8 cellular contexts compared by ENCODE assay signal in genomic region chr5:14727428-14727865, GRCh38.
DNase-seq lines count a peak whose midpoint lies in the region; ATAC-seq, FAIRE-seq and TF ChIP-seq lines count a peak whose summit lies in the region.

No MANE protein-coding gene starts in this region.

- H3K36me3 ChIP-seq in right atrium auricular region: peaks cover 8% of the 10 kb centered on the region

- H3K9me3 ChIP-seq in right atrium auricular region: no peaks in the 10 kb centered on the region

- peak; percentile 76 for FAIRE-seq in H54 (lab: Jason Lieb, UNC)

- TF ChIP-seq CTCF in right atrium auricular region (IDR thresholded peaks at IDR 0.05) (peak; percentile 91 to 97), retinal pigment epithelial cell (conservative IDR thresholded peaks at IDR 0.05; ENCODE audit: low read depth, low read length) (peak; percentile 95)

- peak; percentile 79 for DNase-seq in DMS153 (lab: John Stamatoyannopoulos, UW)
- DNase-seq in H54 (ENCODE audit: insufficient read length, low spot score): peak; percentile 64
- DNase-seq in NCI-H1105 treated with DMSO at 0.1 percent for 48 hours (lab: John Stamatoyannopoulos, UW): peak; percentile 79
- peak; percentile 44 to 84 for DNase-seq in SW 1271 (lab: John Stamatoyannopoulos, UW)
- DNase-seq in amniotic epithelial cell (ENCODE audit: low read depth): peak; percentile 72
- peak; percentile 85 for DNase-seq in right atrium auricular region (ENCODE audit: low spot score)
- DNase-seq in retinal pigment epithelial cell (ENCODE audit: low read depth): peak; percentile 25

- no peak for TF ChIP-seq POLR2A in H54 (IDR thresholded peaks at IDR 0.05; ENCODE audit: low read depth, low read length)

- no peaks in the 10 kb centered on the region for H3K27me3 ChIP-seq in right atrium auricular region

- no peak overlapping the region for H3K4me3 ChIP-seq in right atrium auricular region
- no peak overlapping the region for H3K4me3 ChIP-seq in retinal pigment epithelial cell (ENCODE audit: low read length)

- peak overlapping the region in 1 of 2 donors; percentile 1 for H3K27ac ChIP-seq in right atrium auricular region

- peaks cover 0 to 22% of the 10 kb centered on the region in 2 donors for H3K4me1 ChIP-seq in right atrium auricular region

- no peak for ATAC-seq in HG02840 (IDR thresholded peaks at IDR 0.05; ENCODE audit: low FRiP score, unreplicated experiment)

Comparison
In these comparisons a context has a peak if more than half of its experiments do, and no peak if none do; other contexts are left out.
1. DNase-seq: peak in every context shown above with its lines; median percentile 85 in right atrium auricular region; 79 in DMS153; 79 in NCI-H1105 treated with DMSO at 0.1 percent for 48 hours; 72 in amniotic epithelial cell; 64 in H54; 64 in SW 1271; 25 in retinal pigment epithelial cell.